Comparison of ENCODE assay signal across 1 cellular context in the genomic region with DNA sequence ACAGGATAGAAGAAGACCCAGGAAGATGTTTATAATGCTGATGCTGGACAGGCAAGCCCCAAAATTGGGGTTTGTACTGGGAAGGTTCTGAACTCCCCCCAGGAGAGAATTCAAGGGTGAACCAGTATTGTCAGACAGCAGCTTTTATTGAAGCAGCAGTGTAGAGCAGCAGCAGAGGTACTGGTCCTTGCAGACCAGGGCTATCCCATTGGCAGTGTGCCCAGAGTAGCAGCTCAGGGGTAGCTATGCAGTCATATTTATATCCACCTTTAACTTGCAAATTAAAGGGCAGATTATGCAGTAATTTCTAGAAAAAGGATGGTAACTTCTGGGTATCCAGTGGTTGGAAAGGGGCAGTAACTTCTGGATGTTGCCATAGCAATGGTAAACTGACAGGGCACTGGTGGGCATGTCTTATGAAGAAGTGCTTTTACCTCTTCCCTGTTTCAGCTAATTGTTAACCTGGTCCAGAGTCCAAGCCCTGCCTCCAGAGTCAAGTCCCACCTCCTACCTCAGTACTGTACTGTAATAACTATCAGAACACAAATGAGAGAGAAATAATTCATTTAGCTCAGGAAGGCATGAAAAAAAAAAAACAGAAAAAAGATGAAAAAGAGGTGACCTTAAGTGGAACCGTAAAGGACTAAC.
TF ChIP-seq lines count a peak whose summit lies in the region.

No MANE protein-coding gene starts in this region.

TF ChIP-seq in IMR-90, 13 proteins besides CTCF, POLR2A, EP300 and RAD21:
- TF ChIP-seq RFX5 (IDR thresholded peaks at IDR 0.05; ENCODE audit: low read depth, low read length) (no peak), FOS (IDR thresholded peaks at IDR 0.05; ENCODE audit: low read depth, low read length) (no peak), CEBPB (IDR thresholded peaks at IDR 0.05; ENCODE audit: low read depth, low read length) (no peak), MAZ (IDR thresholded peaks at IDR 0.05; ENCODE audit: borderline replicate concordance, low read depth, low read length) (no peak), SMC3 (IDR thresholded peaks at IDR 0.05; ENCODE audit: low read depth, low read length) (no peak), RCOR1 (IDR thresholded peaks at IDR 0.05; ENCODE audit: insufficient replicate concordance, low read length) (no peak), CHD1 (IDR thresholded peaks at IDR 0.05; ENCODE audit: low read depth, low read length) (no peak), MAFK (IDR thresholded peaks at IDR 0.05; ENCODE audit: low read depth, low read length) (no peak), MXI1 (IDR thresholded peaks at IDR 0.05; ENCODE audit: borderline replicate concordance, low read depth, low read length) (no peak), BHLHE40 (IDR thresholded peaks at IDR 0.05; ENCODE audit: low read depth, low read length) (no peak), NFE2L2 (IDR thresholded peaks at IDR 0.05; ENCODE audit: low read depth, low read length) (no peak)
- TF ChIP-seq, protein P1, sequence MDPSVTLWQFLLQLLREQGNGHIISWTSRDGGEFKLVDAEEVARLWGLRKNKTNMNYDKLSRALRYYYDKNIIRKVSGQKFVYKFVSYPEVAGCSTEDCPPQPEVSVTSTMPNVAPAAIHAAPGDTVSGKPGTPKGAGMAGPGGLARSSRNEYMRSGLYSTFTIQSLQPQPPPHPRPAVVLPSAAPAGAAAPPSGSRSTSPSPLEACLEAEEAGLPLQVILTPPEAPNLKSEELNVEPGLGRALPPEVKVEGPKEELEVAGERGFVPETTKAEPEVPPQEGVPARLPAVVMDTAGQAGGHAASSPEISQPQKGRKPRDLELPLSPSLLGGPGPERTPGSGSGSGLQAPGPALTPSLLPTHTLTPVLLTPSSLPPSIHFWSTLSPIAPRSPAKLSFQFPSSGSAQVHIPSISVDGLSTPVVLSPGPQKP (IDR thresholded peaks at IDR 0.05; ENCODE audit: borderline replicate concordance, low read depth, low read length): no peak
- TF ChIP-seq, protein P2, sequence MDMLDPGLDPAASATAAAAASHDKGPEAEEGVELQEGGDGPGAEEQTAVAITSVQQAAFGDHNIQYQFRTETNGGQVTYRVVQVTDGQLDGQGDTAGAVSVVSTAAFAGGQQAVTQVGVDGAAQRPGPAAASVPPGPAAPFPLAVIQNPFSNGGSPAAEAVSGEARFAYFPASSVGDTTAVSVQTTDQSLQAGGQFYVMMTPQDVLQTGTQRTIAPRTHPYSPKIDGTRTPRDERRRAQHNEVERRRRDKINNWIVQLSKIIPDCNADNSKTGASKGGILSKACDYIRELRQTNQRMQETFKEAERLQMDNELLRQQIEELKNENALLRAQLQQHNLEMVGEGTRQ (IDR thresholded peaks at IDR 0.05; ENCODE audit: low read depth, low read length): no peak
